Comparison of ENCODE assay signal across 1 cellular context in genomic region chr22:42615092-42615859, GRCh38.
TF ChIP-seq lines count a peak whose summit lies in the region.

No MANE protein-coding gene starts in this region.

TF ChIP-seq in HEK293, 187 proteins besides CTCF, POLR2A, EP300 and RAD21 (continued from another document and continues in another):
- TF ChIP-seq KLF9 (tag by site-specific recombination; IDR thresholded peaks at IDR 0.05; ENCODE audit: low read depth), result 0 out of 2 replicates have a peak, but pooled peaks have one; percentile 4
- TF ChIP-seq ZNF362 (tag by site-specific recombination; IDR thresholded peaks at IDR 0.05), result peak; percentile 99
- no peak; the same call in 1 of the 2 replicates for TF ChIP-seq ZNF664 (tag by site-specific recombination; IDR thresholded peaks at IDR 0.05)
- TF ChIP-seq, protein P1, sequence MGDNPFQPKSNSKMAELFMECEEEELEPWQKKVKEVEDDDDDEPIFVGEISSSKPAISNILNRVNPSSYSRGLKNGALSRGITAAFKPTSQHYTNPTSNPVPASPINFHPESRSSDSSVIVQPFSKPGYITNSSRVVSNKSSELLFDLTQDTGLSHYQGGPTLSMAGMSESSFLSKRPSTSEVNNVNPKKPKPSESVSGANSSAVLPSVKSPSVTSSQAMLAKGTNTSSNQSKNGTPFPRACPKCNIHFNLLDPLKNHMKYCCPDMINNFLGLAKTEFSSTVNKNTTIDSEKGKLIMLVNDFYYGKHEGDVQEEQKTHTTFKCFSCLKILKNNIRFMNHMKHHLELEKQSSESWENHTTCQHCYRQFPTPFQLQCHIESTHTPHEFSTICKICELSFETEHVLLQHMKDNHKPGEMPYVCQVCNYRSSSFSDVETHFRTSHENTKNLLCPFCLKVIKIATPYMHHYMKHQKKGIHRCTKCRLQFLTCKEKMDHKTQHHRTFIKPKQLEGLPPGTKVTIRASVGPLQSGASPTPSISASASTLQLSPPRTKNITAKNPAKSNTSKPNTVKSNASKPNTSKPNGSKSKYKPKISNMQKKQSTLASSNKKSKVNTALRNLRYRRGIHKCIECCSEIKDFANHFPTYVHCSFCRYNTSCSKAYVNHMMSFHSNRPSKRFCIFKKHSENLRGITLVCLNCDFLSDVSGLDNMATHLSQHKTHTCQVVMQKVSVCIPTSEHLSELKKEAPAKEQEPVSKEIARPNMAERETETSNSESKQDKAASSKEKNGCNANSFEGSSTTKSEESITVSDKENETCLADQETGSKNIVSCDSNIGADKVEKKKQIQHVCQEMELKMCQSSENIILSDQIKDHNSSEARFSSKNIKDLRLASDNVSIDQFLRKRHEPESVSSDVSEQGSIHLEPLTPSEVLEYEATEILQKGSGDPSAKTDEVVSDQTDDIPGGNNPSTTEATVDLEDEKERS (tag by site-specific recombination; IDR thresholded peaks at IDR 0.05), result no peak
- TF ChIP-seq, protein P2, sequence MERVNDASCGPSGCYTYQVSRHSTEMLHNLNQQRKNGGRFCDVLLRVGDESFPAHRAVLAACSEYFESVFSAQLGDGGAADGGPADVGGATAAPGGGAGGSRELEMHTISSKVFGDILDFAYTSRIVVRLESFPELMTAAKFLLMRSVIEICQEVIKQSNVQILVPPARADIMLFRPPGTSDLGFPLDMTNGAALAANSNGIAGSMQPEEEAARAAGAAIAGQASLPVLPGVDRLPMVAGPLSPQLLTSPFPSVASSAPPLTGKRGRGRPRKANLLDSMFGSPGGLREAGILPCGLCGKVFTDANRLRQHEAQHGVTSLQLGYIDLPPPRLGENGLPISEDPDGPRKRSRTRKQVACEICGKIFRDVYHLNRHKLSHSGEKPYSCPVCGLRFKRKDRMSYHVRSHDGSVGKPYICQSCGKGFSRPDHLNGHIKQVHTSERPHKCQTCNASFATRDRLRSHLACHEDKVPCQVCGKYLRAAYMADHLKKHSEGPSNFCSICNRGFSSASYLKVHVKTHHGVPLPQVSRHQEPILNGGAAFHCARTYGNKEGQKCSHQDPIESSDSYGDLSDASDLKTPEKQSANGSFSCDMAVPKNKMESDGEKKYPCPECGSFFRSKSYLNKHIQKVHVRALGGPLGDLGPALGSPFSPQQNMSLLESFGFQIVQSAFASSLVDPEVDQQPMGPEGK (tag by site-specific recombination; IDR thresholded peaks at IDR 0.05), result peak; percentile 58
- TF ChIP-seq ZNF114 (tag by site-specific recombination; IDR thresholded peaks at IDR 0.05), result no peak
- TF ChIP-seq, protein P3, sequence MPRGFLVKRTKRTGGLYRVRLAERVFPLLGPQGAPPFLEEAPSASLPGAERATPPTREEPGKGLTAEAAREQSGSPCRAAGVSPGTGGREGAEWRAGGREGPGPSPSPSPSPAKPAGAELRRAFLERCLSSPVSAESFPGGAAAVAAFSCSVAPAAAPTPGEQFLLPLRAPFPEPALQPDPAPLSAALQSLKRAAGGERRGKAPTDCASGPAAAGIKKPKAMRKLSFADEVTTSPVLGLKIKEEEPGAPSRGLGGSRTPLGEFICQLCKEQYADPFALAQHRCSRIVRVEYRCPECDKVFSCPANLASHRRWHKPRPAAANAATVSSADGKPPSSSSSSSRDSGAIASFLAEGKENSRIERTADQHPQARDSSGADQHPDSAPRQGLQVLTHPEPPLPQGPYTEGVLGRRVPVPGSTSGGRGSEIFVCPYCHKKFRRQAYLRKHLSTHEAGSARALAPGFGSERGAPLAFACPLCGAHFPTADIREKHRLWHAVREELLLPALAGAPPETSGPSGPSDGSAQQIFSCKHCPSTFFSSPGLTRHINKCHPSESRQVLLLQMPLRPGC (tag by site-specific recombination; IDR thresholded peaks at IDR 0.05), result no peak; the same call in 1 of the 2 replicates
- TF ChIP-seq ZNF621 (tag by site-specific recombination; IDR thresholded peaks at IDR 0.05), result no peak
- TF ChIP-seq ZNF174 (tag by site-specific recombination; IDR thresholded peaks at IDR 0.05), result no peak
- peak; percentile 74; the same call in 1 of the 2 replicates for TF ChIP-seq ZNF692 (tag by site-specific recombination; IDR thresholded peaks at IDR 0.05)
- TF ChIP-seq EGR2 (tag by site-specific recombination; IDR thresholded peaks at IDR 0.05; ENCODE audit: low read depth), result peak; percentile 64
- TF ChIP-seq, protein P4, sequence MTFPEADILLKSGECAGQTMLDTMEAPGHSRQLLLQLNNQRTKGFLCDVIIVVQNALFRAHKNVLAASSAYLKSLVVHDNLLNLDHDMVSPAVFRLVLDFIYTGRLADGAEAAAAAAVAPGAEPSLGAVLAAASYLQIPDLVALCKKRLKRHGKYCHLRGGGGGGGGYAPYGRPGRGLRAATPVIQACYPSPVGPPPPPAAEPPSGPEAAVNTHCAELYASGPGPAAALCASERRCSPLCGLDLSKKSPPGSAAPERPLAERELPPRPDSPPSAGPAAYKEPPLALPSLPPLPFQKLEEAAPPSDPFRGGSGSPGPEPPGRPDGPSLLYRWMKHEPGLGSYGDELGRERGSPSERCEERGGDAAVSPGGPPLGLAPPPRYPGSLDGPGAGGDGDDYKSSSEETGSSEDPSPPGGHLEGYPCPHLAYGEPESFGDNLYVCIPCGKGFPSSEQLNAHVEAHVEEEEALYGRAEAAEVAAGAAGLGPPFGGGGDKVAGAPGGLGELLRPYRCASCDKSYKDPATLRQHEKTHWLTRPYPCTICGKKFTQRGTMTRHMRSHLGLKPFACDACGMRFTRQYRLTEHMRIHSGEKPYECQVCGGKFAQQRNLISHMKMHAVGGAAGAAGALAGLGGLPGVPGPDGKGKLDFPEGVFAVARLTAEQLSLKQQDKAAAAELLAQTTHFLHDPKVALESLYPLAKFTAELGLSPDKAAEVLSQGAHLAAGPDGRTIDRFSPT (tag by site-specific recombination; IDR thresholded peaks at IDR 0.05), result peak; percentile 99
- TF ChIP-seq, protein P5, sequence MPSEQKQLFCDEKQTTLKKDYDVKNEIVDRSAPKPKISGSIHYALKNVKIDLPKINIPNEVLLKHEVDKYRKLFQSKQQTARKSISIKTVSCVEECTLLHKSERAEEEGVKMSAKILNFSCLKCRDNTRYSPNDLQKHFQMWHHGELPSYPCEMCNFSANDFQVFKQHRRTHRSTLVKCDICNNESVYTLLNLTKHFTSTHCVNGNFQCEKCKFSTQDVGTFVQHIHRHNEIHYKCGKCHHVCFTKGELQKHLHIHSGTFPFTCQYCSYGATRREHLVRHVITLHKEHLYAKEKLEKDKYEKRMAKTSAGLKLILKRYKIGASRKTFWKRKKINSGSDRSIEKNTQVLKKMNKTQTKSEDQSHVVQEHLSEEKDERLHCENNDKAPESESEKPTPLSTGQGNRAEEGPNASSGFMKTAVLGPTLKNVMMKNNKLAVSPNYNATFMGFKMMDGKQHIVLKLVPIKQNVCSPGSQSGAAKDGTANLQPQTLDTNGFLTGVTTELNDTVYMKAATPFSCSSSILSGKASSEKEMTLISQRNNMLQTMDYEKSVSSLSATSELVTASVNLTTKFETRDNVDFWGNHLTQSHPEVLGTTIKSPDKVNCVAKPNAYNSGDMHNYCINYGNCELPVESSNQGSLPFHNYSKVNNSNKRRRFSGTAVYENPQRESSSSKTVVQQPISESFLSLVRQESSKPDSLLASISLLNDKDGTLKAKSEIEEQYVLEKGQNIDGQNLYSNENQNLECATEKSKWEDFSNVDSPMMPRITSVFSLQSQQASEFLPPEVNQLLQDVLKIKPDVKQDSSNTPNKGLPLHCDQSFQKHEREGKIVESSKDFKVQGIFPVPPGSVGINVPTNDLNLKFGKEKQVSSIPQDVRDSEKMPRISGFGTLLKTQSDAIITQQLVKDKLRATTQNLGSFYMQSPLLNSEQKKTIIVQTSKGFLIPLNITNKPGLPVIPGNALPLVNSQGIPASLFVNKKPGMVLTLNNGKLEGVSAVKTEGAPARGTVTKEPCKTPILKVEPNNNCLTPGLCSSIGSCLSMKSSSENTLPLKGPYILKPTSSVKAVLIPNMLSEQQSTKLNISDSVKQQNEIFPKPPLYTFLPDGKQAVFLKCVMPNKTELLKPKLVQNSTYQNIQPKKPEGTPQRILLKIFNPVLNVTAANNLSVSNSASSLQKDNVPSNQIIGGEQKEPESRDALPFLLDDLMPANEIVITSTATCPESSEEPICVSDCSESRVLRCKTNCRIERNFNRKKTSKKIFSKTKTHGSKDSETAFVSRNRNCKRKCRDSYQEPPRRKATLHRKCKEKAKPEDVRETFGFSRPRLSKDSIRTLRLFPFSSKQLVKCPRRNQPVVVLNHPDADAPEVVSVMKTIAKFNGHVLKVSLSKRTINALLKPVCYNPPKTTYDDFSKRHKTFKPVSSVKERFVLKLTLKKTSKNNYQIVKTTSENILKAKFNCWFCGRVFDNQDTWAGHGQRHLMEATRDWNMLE (tag by site-specific recombination; conservative IDR thresholded peaks at IDR 0.05; ENCODE audit: low read depth), result peak; percentile 47; the same call in 1 of the 2 replicates
- TF ChIP-seq PBX3 (CRISPR knock-in tag; IDR thresholded peaks at IDR 0.05), result no peak
- no peak for TF ChIP-seq ZNF140 (tag by site-specific recombination; IDR thresholded peaks at IDR 0.05)
- TF ChIP-seq ZNF223 (tag by site-specific recombination; IDR thresholded peaks at IDR 0.05), result no peak
- no peak for TF ChIP-seq SETDB1 (IDR thresholded peaks at IDR 0.05; ENCODE audit: insufficient read length, low read length)
- TF ChIP-seq ZNF571 (tag by site-specific recombination; IDR thresholded peaks at IDR 0.05), result no peak
- TF ChIP-seq, protein P6, sequence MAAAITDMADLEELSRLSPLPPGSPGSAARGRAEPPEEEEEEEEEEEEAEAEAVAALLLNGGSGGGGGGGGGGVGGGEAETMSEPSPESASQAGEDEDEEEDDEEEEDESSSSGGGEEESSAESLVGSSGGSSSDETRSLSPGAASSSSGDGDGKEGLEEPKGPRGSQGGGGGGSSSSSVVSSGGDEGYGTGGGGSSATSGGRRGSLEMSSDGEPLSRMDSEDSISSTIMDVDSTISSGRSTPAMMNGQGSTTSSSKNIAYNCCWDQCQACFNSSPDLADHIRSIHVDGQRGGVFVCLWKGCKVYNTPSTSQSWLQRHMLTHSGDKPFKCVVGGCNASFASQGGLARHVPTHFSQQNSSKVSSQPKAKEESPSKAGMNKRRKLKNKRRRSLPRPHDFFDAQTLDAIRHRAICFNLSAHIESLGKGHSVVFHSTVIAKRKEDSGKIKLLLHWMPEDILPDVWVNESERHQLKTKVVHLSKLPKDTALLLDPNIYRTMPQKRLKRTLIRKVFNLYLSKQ (tag by site-specific recombination; IDR thresholded peaks at IDR 0.05; ENCODE audit: borderline replicate concordance), result 0 out of 2 replicates have a peak, but pooled peaks have one; percentile 46
- peak; percentile 99 for TF ChIP-seq ZBTB48 (tag by site-specific recombination; IDR thresholded peaks at IDR 0.05)
- no peak for TF ChIP-seq ZNF248 (tag by site-specific recombination; IDR thresholded peaks at IDR 0.05)
- no peak; the same call in 1 of the 2 replicates for TF ChIP-seq KLF17 (tag by site-specific recombination; IDR thresholded peaks at IDR 0.05)
- TF ChIP-seq GLI2 (tag by site-specific recombination; IDR thresholded peaks at IDR 0.05; ENCODE audit: borderline replicate concordance, low read depth), result no peak; the same call in 1 of the 2 replicates
- 0 out of 2 replicates have a peak, but pooled peaks have one; percentile 20 for TF ChIP-seq ZNF398 (tag by site-specific recombination; IDR thresholded peaks at IDR 0.05)
- TF ChIP-seq ZFP69B (tag by site-specific recombination; IDR thresholded peaks at IDR 0.05), result peak; percentile 83
- no peak for TF ChIP-seq ZNF155 (tag by site-specific recombination; IDR thresholded peaks at IDR 0.05)
- TF ChIP-seq ZNF391 (tag by site-specific recombination; IDR thresholded peaks at IDR 0.05; ENCODE audit: borderline replicate concordance, low read depth), result no peak
- TF ChIP-seq ZNF221 (tag by site-specific recombination; IDR thresholded peaks at IDR 0.05; ENCODE audit: borderline replicate concordance), result no peak
- peak; percentile 65 for TF ChIP-seq GLIS2 (tag by site-specific recombination; IDR thresholded peaks at IDR 0.05)
- TF ChIP-seq ZSCAN30 (tag by site-specific recombination; IDR thresholded peaks at IDR 0.05), result peak; percentile 89
